In the genomic region with DNA sequence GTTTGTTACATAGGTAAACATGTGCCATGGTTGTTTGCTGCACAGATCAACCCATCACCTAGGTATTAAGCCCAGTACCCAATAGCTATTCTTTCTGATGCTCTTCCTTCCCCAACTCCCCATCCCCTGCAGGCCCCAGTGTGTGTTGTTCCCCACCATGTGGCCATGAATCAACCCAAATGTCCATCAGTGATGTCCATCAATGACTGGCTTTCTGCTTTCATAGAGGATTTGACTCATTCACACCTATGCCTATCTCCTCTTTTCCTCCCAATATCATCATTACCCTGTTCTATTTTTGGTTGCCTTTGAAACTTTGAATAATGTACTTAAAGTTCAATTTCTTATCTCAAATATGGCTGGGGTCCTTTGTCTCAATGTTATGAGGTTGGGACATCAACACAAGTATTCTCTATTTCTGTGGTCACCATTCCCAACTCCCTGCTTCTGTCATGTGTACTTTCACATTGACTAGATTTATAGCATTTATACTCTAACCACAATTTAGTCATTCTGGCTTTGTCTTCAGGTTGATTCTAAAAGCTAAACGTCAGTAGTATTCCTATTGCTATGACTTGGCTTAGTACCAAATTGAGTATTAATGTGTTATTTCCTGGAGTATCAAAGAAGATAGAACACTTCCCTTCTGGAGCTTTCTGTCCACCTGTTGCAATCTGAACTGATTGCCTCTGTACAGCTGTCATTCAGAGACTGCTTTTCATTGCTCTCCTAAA, we compare ENCODE assay signal across 14 cellular contexts.
"Had no signal": no experiment of that assay in that cellular context is flagged by ENCODE, and none has a peak within 500 bp of the region (broad histone marks: within the 10 kb centered on the region; RNA-seq: fewer than 3 reads in every experiment).

No MANE protein-coding gene starts in this region.

- DNase-seq: activated CD4-positive, CD25-positive, alpha-beta regulatory T cell; activated gamma-delta T cell; adrenal gland; body of pancreas; effector memory CD4-positive, alpha-beta T cell; kidney; left ventricle myocardium superior; mesendoderm; nephron progenitor cell; psoas muscle; right lobe of liver; stimulated activated CD4-positive, alpha-beta T cell treated with anti-CD3 and anti-CD28 coated beads, Interleukin-1b, Interleukin-23, amount 100 ng/mL, for 48 hours; stimulated activated naive CD4-positive, alpha-beta T cell treated with Interleukin-2 at 50 U/mL for 16 hours; T-helper 17 cell had no signal

- H3K4me3 Mint-ChIP-seq: nephron progenitor cell, T-helper 17 cell had no signal

- H3K27ac Mint-ChIP-seq: nephron progenitor cell, T-helper 17 cell had no signal

- H3K4me1 Mint-ChIP-seq: nephron progenitor cell, T-helper 17 cell had no signal

- ATAC-seq: body of pancreas, left ventricle myocardium superior, psoas muscle, right lobe of liver, T-helper 17 cell had no signal
